Comparison of ENCODE assay signal across 1 cellular context in genomic region chr21:34888569-34889286, GRCh38.
TF ChIP-seq lines count a peak whose summit lies in the region.

No MANE protein-coding gene starts in this region.

TF ChIP-seq in K562, 482 proteins besides CTCF, POLR2A, EP300 and RAD21 (continued from another document and continues in another):
- TF ChIP-seq PATZ1 (CRISPR knock-in tag; IDR thresholded peaks at IDR 0.05; ENCODE audit: borderline replicate concordance) (no peak), PHTF2 (CRISPR knock-in tag; IDR thresholded peaks at IDR 0.05) (no peak), FOXP4 (CRISPR knock-in tag; IDR thresholded peaks at IDR 0.05; ENCODE audit: borderline replicate concordance) (no peak), TFE3 (CRISPR knock-in tag; IDR thresholded peaks at IDR 0.05) (no peak), ATF3 (IDR thresholded peaks at IDR 0.05) (no peak), ATF3 (CRISPR knock-in tag; conservative IDR thresholded peaks at IDR 0.05) (no peak), ZBTB11 (CRISPR knock-in tag; IDR thresholded peaks at IDR 0.05) (peak in 1 of 3 experiments; percentile 10; a peak in 2 of 6 replicates), ZNF280A (IDR thresholded peaks at IDR 0.05; ENCODE audit: low read depth, partially characterized antibody) (no peak), MCM2 (IDR thresholded peaks at IDR 0.05; ENCODE audit: low read depth) (no peak), BRCA1 (IDR thresholded peaks at IDR 0.05) (no peak), BRCA1 (CRISPR knock-in tag; IDR thresholded peaks at IDR 0.05) (no peak), SP2 (IDR thresholded peaks at IDR 0.05; ENCODE audit: extremely low read depth, low read depth, low read length, poor library complexity, severe bottlenecking) (peak; percentile 1), ADNP (tag; IDR thresholded peaks at IDR 0.05) (no peak), SIN3B (IDR thresholded peaks at IDR 0.05; ENCODE audit: low read depth) (peak; percentile 44; the same call in 1 of the 2 replicates), HBP1 (CRISPR knock-in tag; IDR thresholded peaks at IDR 0.05) (no peak), ZC3H11A (IDR thresholded peaks at IDR 0.05; ENCODE audit: low read depth, low read length) (no peak), FOSL1 (tag; conservative IDR thresholded peaks at IDR 0.05) (no peak), SLC30A9 (CRISPR knock-in tag; IDR thresholded peaks at IDR 0.05) (0 out of 2 replicates have a peak, but pooled peaks have one; percentile 6), ZNF507 (tag; conservative IDR thresholded peaks at IDR 0.05) (no peak), OTX1 (CRISPR knock-in tag; IDR thresholded peaks at IDR 0.05) (0 out of 2 replicates have a peak, but pooled peaks have one; percentile 3), MAFG (tag; conservative IDR thresholded peaks at IDR 0.05) (no peak), GTF2E2 (tag; IDR thresholded peaks at IDR 0.05) (peak; percentile 64; the same call in 1 of the 2 replicates), BCOR (IDR thresholded peaks at IDR 0.05) (no peak), CREB1 (IDR thresholded peaks at IDR 0.05) (no peak; the same call in none of the 2 replicates), CREB1 (CRISPR knock-in tag; IDR thresholded peaks at IDR 0.05) (peak; percentile 45; the same call in 1 of the 2 replicates), SOX6 (IDR thresholded peaks at IDR 0.05) (peak; percentile 44; the same call in 1 of the 2 replicates), HDAC2 (IDR thresholded peaks at IDR 0.05) (no peak), PREB (CRISPR knock-in tag; IDR thresholded peaks at IDR 0.05) (peak; percentile 86), STAT5A (IDR thresholded peaks at IDR 0.05; ENCODE audit: borderline replicate concordance, low read length) (no peak; the same call in 1 of the 2 replicates), BHLHE40 (IDR thresholded peaks at IDR 0.05; ENCODE audit: low read length) (peak; percentile 61), RFX7 (CRISPR knock-in tag; IDR thresholded peaks at IDR 0.05) (no peak), ZNF830 (CRISPR knock-in tag; IDR thresholded peaks at IDR 0.05) (no peak), ZNF76 (CRISPR knock-in tag; IDR thresholded peaks at IDR 0.05; ENCODE audit: borderline replicate concordance) (no peak), AFF4 (CRISPR knock-in tag; IDR thresholded peaks at IDR 0.05) (0 out of 2 replicates have a peak, but pooled peaks have one; percentile 5), THAP7 (CRISPR knock-in tag; IDR thresholded peaks at IDR 0.05) (no peak), STAG1 (CRISPR knock-in tag; IDR thresholded peaks at IDR 0.05; ENCODE audit: borderline replicate concordance) (no peak), ZNF586 (CRISPR knock-in tag; conservative IDR thresholded peaks at IDR 0.05) (no peak), ZBTB34 (CRISPR knock-in tag; IDR thresholded peaks at IDR 0.05) (no peak), XRCC5 (IDR thresholded peaks at IDR 0.05; ENCODE audit: low read depth, low read length) (peak; percentile 59; the same call in 1 of the 2 replicates), ZNF324 (CRISPR knock-in tag; IDR thresholded peaks at IDR 0.05) (no peak)
